Comparison of ENCODE assay signal across 25 cellular contexts in the genomic region with DNA sequence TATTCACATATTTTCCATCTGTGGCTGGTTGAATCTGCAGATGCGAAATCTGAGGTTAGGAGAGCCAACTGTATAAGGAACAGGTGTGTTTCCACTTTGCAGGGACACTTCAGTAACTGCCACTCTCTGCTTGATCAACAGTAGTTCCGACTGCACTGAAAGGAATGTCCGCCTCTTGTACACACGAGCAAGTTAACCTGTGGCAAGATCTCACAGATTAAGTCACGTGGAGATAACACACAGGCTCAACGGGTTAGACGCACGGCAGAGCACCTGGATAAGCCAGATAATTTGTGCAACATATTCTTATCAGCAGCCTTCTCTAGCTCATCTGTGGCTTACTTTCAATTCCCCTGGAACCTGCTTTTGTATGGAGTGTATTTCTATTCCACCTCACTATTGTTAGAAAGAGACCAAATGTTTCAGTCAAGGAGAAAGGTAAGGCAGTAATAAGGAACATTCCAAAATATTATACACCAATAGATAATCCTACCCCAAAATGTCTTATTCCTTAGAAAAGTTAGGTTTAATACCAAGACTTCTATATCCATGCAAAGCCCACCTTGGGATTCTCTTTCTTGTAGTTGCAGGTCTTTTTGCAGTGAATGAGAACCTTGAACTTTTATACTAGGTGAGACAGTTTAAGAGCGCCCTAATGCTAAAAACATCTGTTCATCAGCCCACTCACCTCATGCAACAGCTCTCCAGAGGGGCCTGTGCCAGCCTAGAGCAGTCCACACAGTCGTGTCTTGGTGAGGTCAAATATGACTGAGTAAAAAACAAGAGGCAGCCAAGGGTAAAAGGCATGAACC. TPM values are rescaled to one million over a fixed set of nuclear protein-coding genes. Genes with fewer than 3 reads are reported as not detected.
DNase-seq lines count a peak whose midpoint lies in the region; ATAC-seq and TF ChIP-seq lines count a peak whose summit lies in the region.
"Had no signal": no experiment of that assay in that cellular context is flagged by ENCODE, and none has a peak within 500 bp of the region (broad histone marks: within the 10 kb centered on the region; RNA-seq: fewer than 3 reads in every experiment).

No MANE protein-coding gene starts in this region.

- WGBS in upper lobe of left lung, 2 donors, result 67 to 69% methylated on average over 10 of the region's 10 CpGs

- no peak overlapping the region for H3K4me3 ChIP-seq in upper lobe of left lung
- H3K4me3 ChIP-seq: psoas muscle had no signal

- H3K27me3 ChIP-seq in upper lobe of left lung, result no peaks in the 10 kb centered on the region

- no peak overlapping the region for H3K27ac Mint-ChIP-seq in endothelial cell (ENCODE audit: unreplicated experiment)
- H3K27ac Mint-ChIP-seq: activated CD4-positive, alpha-beta memory T cell treated with anti-CD3 and anti-CD28 coated beads for 36 hours; activated naive CD4-positive, alpha-beta T cell treated with anti-CD3 and anti-CD28 coated beads, Interleukin-2, amount 50 U/mL, for 24 hours; activated T-cell treated with anti-CD3 and anti-CD28 coated beads, Interleukin-2, amount 50 U/mL, for 24 hours; CD8-positive, alpha-beta memory T cell; memory B cell; nephron progenitor cell had no signal

- H3K4me3 Mint-ChIP-seq in endothelial cell (ENCODE audit: unreplicated experiment), result peak overlapping the region; percentile 6
- H3K4me3 Mint-ChIP-seq: activated CD4-positive, alpha-beta memory T cell treated with anti-CD3 and anti-CD28 coated beads for 36 hours; activated naive CD4-positive, alpha-beta T cell treated with anti-CD3 and anti-CD28 coated beads, Interleukin-2, amount 50 U/mL, for 24 hours; activated T-cell treated with anti-CD3 and anti-CD28 coated beads, Interleukin-2, amount 50 U/mL, for 24 hours; CD8-positive, alpha-beta memory T cell; memory B cell; nephron progenitor cell had no signal

- peak; percentile 49 for DNase-seq in NCI-H526 treated with DMSO at 0.1 percent for 48 hours (lab: John Stamatoyannopoulos, UW)
- DNase-seq in endothelial cell (ENCODE audit: low spot score), result no peak
- peak; percentile 72 for DNase-seq in mucosa of gallbladder (ENCODE audit: low spot score)
- peak in 1 of 2 donors; percentile 78 for DNase-seq in upper lobe of left lung
- no peak for DNase-seq in activated T-cell treated with anti-CD3 and anti-CD28 coated beads, Interleukin-2, amount 50 U/mL, for 48 hours
- DNase-seq: activated CD4-positive, alpha-beta memory T cell treated with anti-CD3 and anti-CD28 coated beads for 36 hours; activated T-cell treated with anti-CD3 and anti-CD28 coated beads, Interleukin-2, amount 50 U/mL, for 24 hours; CD8-positive, alpha-beta memory T cell; head of caudate nucleus; Karpas-422; NCI-H1092 treated with DMSO at 0.1 percent for 48 hours; NCI-H2081 treated with DMSO at 0.1 percent for 48 hours; NCI-H510A treated with DMSO at 0.1 percent for 48 hours; nephron progenitor cell; psoas muscle; SIG-M5; stimulated activated CD4-positive, alpha-beta T cell treated with anti-CD3 and anti-CD28 coated beads, Interleukin-12 subunit alpha, Interleukin-12 subunit beta, amount 100 ng/mL, for 4 hours; T-helper 1 cell; WERI-Rb-1 had no signal

- ATAC-seq in upper lobe of left lung (ENCODE audit: low FRiP score in 2 of 2), result peak; percentile 40 to 89
- no peak for ATAC-seq in GM21619 (IDR thresholded peaks at IDR 0.05; ENCODE audit: unreplicated experiment)
- ATAC-seq in HG03565 (IDR thresholded peaks at IDR 0.05; ENCODE audit: unreplicated experiment), result no peak
- ATAC-seq: psoas muscle had no signal

- TF ChIP-seq EP300 in upper lobe of left lung (IDR thresholded peaks at IDR 0.05), result peak in 1 of 4 donors; percentile 50

- H3K9me3 ChIP-seq in upper lobe of left lung, result no peaks in the 10 kb centered on the region
- H3K9me3 ChIP-seq: psoas muscle had no signal

- no peaks in the 10 kb centered on the region for H3K4me1 Mint-ChIP-seq in endothelial cell (ENCODE audit: unreplicated experiment)
- H3K4me1 Mint-ChIP-seq: activated naive CD4-positive, alpha-beta T cell treated with anti-CD3 and anti-CD28 coated beads, Interleukin-2, amount 50 U/mL, for 24 hours; memory B cell; nephron progenitor cell had no signal

- no peak for TF ChIP-seq POLR2A in upper lobe of left lung (IDR thresholded peaks at IDR 0.05)

- H3K36me3 ChIP-seq in upper lobe of left lung, result peaks cover 3 to 51% (median 9%) of the 10 kb centered on the region in 4 donors
- H3K36me3 ChIP-seq: WERI-Rb-1 had no signal

- no peaks in the 10 kb centered on the region for H3K27me3 Mint-ChIP-seq in endothelial cell (ENCODE audit: unreplicated experiment)
- H3K27me3 Mint-ChIP-seq: activated CD4-positive, alpha-beta memory T cell treated with anti-CD3 and anti-CD28 coated beads for 36 hours had no signal

- no peak overlapping the region for H3K27ac ChIP-seq in upper lobe of left lung
- H3K27ac ChIP-seq: psoas muscle, WERI-Rb-1 had no signal

- no peak for TF ChIP-seq CTCF in endothelial cell (IDR thresholded peaks at IDR 0.05; ENCODE audit: unreplicated experiment)
- TF ChIP-seq CTCF in upper lobe of left lung (IDR thresholded peaks at IDR 0.05), result no peak

- no peaks in the 10 kb centered on the region for H3K4me1 ChIP-seq in upper lobe of left lung
- H3K4me1 ChIP-seq: psoas muscle had no signal

- H3K9me3 Mint-ChIP-seq in endothelial cell (ENCODE audit: unreplicated experiment), result no peaks in the 10 kb centered on the region
- H3K9me3 Mint-ChIP-seq: activated CD4-positive, alpha-beta memory T cell treated with anti-CD3 and anti-CD28 coated beads for 36 hours; activated naive CD4-positive, alpha-beta T cell treated with anti-CD3 and anti-CD28 coated beads, Interleukin-2, amount 50 U/mL, for 24 hours; activated T-cell treated with anti-CD3 and anti-CD28 coated beads, Interleukin-2, amount 50 U/mL, for 24 hours; CD8-positive, alpha-beta memory T cell; memory B cell; nephron progenitor cell had no signal

- peaks cover 20% of the 10 kb centered on the region for H3K36me3 Mint-ChIP-seq in endothelial cell (ENCODE audit: low read depth, unreplicated experiment)
- H3K36me3 Mint-ChIP-seq: activated CD4-positive, alpha-beta memory T cell treated with anti-CD3 and anti-CD28 coated beads for 36 hours; activated naive CD4-positive, alpha-beta T cell treated with anti-CD3 and anti-CD28 coated beads, Interleukin-2, amount 50 U/mL, for 24 hours; CD8-positive, alpha-beta memory T cell; memory B cell had no signal

RNA-seq across cellular contexts. Expression of gene C9, which starts 6.5 kb away (rescaled TPM):
- total RNA-seq in endothelial cell (ENCODE audit: unreplicated experiment) (not detected), mucosa of gallbladder (1.0 TPM), upper lobe of left lung (under 1 TPM in 2 of 6 donors, not detected in 4; 0.31 to 0.51 TPM)
- total RNA-seq: activated CD4-positive, alpha-beta memory T cell treated with anti-CD3 and anti-CD28 coated beads for 36 hours; CD8-positive, alpha-beta memory T cell; Daoy; temporal lobe had no signal

RNA-seq across cellular contexts. Expression of gene DAB2, which starts 54.0 kb away (rescaled TPM):
- total RNA-seq in endothelial cell (ENCODE audit: unreplicated experiment) (70.7 TPM), mucosa of gallbladder (55.2 TPM), upper lobe of left lung (100 to 1,000 TPM; 100 to 177 (median 144) TPM)
- total RNA-seq: activated CD4-positive, alpha-beta memory T cell treated with anti-CD3 and anti-CD28 coated beads for 36 hours had no signal

Comparison
In these comparisons a context has a peak if more than half of its experiments do, and no peak if none do; other contexts are left out.
1. DNase-seq: peak in NCI-H526 treated with DMSO at 0.1 percent for 48 hours (single experiment) and mucosa of gallbladder (single experiment); none in endothelial cell (single experiment) and activated T-cell treated with anti-CD3 and anti-CD28 coated beads, Interleukin-2, amount 50 U/mL, for 48 hours (0 of 2).
2. ATAC-seq: peak in upper lobe of left lung (2 of 2); none in GM21619 (single experiment) and HG03565 (single experiment).